ENCODE assay signal across 1 cellular context in the genomic region with DNA sequence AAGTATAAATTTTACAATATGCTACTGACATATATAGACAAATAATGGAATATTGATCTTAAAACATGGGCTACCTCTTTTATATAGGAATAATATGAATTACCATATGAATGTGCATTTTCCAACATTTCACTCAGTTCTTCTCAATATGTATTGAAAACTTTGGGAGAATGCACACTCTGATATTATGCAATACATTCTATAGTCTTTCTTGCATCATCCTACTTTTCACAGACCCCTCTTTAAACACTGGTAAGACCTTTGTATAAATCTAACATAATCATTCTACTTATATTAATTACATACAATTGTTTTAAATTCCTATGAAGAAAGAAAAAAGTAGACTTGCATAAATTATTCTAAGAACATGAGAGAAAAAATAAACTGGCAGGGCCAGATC.
TF ChIP-seq lines count a peak whose summit lies in the region.

No MANE protein-coding gene starts in this region.

TF ChIP-seq in K562, 482 proteins besides CTCF, POLR2A, EP300 and RAD21 (continued from another document):
- TF ChIP-seq, protein P1, sequence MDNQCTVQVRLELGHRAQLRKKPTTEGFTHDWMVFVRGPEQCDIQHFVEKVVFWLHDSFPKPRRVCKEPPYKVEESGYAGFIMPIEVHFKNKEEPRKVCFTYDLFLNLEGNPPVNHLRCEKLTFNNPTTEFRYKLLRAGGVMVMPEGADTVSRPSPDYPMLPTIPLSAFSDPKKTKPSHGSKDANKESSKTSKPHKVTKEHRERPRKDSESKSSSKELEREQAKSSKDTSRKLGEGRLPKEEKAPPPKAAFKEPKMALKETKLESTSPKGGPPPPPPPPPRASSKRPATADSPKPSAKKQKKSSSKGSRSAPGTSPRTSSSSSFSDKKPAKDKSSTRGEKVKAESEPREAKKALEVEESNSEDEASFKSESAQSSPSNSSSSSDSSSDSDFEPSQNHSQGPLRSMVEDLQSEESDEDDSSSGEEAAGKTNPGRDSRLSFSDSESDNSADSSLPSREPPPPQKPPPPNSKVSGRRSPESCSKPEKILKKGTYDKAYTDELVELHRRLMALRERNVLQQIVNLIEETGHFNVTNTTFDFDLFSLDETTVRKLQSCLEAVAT (IDR thresholded peaks at IDR 0.05) = no peak
